3 cellular contexts compared by ENCODE assay signal in genomic region chr7:77404635-77405034, GRCh38.
TF ChIP-seq lines count a peak whose summit lies in the region.

No MANE protein-coding gene starts in this region.

TF ChIP-seq in A549, 52 proteins besides CTCF, POLR2A, EP300 and RAD21:
- no peak for TF ChIP-seq GATA3 (IDR thresholded peaks at IDR 0.05; ENCODE audit: borderline replicate concordance)
- TF ChIP-seq KDM1A (IDR thresholded peaks at IDR 0.05; ENCODE audit: low read depth) = no peak

TF ChIP-seq in GM12891, 5 proteins besides CTCF, POLR2A, EP300 and RAD21:
- TF ChIP-seq POLR2AphosphoS5 (IDR thresholded peaks at IDR 0.05; ENCODE audit: low read depth, low read length) (no peak), SPI1 (IDR thresholded peaks at IDR 0.05; ENCODE audit: low read depth, low read length) (no peak)

TF ChIP-seq in H1, 55 proteins besides CTCF, POLR2A, EP300 and RAD21:
- TF ChIP-seq ASH2L (IDR thresholded peaks at IDR 0.05; ENCODE audit: low read length) (no peak), MAFK (IDR thresholded peaks at IDR 0.05; ENCODE audit: low read depth, low read length) (no peak), JUND (IDR thresholded peaks at IDR 0.05; ENCODE audit: low read length) (no peak), SP4 (IDR thresholded peaks at IDR 0.05; ENCODE audit: low read length) (no peak), SIX5 (IDR thresholded peaks at IDR 0.05; ENCODE audit: low read depth, low read length) (no peak), E2F6 (IDR thresholded peaks at IDR 0.05) (no peak), USF2 (IDR thresholded peaks at IDR 0.05; ENCODE audit: low read length) (no peak), CHD1 (IDR thresholded peaks at IDR 0.05; ENCODE audit: low read depth, low read length) (no peak), RFX5 (IDR thresholded peaks at IDR 0.05; ENCODE audit: borderline replicate concordance, low read depth, low read length) (no peak), CEBPB (IDR thresholded peaks at IDR 0.05; ENCODE audit: low read depth, low read length) (no peak), ATF2 (IDR thresholded peaks at IDR 0.05; ENCODE audit: low read length) (no peak), CHD7 (IDR thresholded peaks at IDR 0.05; ENCODE audit: insufficient replicate concordance, low read length) (no peak), TEAD4 (IDR thresholded peaks at IDR 0.05; ENCODE audit: low read depth, low read length) (no peak), RNF2 (IDR thresholded peaks at IDR 0.05; ENCODE audit: borderline replicate concordance, low read depth, low read length, missing control alignments, poor library complexity, severe bottlenecking) (no peak), EGR1 (IDR thresholded peaks at IDR 0.05; ENCODE audit: borderline replicate concordance, low read depth, low read length) (no peak), CBX8 (IDR thresholded peaks at IDR 0.05; ENCODE audit: borderline replicate concordance, low read depth, low read length) (no peak), SP2 (IDR thresholded peaks at IDR 0.05; ENCODE audit: low read length) (no peak), KDM5A (IDR thresholded peaks at IDR 0.05; ENCODE audit: low read length) (no peak), SP1 (IDR thresholded peaks at IDR 0.05; ENCODE audit: low read depth, low read length) (no peak), NRF1 (IDR thresholded peaks at IDR 0.05; ENCODE audit: low read depth, low read length) (no peak)
TF ChIP-seq in H1: peak in this region for 0.
